In the genomic region with DNA sequence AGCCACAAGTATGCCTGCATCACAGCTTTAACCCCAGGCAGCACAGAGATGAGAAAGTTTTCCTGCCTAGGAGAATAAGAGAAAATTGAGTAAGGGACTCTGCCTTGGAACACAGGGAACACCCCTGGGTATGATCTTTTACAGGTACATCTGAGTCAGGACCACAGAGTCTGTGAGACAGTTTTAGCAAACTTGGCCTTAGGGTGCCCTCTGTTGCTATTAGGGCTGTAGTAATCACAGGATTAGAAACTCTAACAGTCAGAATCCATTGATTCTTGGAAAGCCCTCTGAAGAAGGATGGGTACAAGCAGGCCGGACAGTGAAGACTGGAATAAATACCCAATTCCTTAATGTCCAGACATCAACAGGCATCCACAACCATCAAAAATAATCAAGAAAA, we compare ENCODE assay signal across 9 cellular contexts.
"Had no signal": no experiment of that assay in that cellular context is flagged by ENCODE, and none has a peak within 500 bp of the region (broad histone marks: within the 10 kb centered on the region; RNA-seq: fewer than 3 reads in every experiment).

No MANE protein-coding gene starts in this region.

- H3K4me2 ChIP-seq: KMS-11 had no signal

- H3K36me3 Mint-ChIP-seq: IgD-negative memory B cell had no signal

- H3K27me3 Mint-ChIP-seq: IgD-negative memory B cell had no signal

- H3K27ac Mint-ChIP-seq: IgD-negative memory B cell had no signal

- H2AFZ ChIP-seq: GM23248 had no signal

- ATAC-seq: HepG2 had no signal

- DNase-seq: GM23248, H7, HCEC 1CT, Karpas-422, KBM-7 had no signal

- H3K4me3 ChIP-seq: GM23248 had no signal

- H3K27ac ChIP-seq: GM23248, HL-60, KMS-11 had no signal

- H3K9ac ChIP-seq: GM23248, KMS-11 had no signal
